In genomic region chr17:20208717-20209116, GRCh38 we compare ENCODE assay signal across 22 cellular contexts.
DNase-seq lines count a peak whose midpoint lies in the region; ATAC-seq, FAIRE-seq and TF ChIP-seq lines count a peak whose summit lies in the region.
"Had no signal": no experiment of that assay in that cellular context is flagged by ENCODE, and none has a peak within 500 bp of the region (broad histone marks: within the 10 kb centered on the region; RNA-seq: fewer than 3 reads in every experiment).

No MANE protein-coding gene starts in this region.

- H3K9ac ChIP-seq in keratinocyte (ENCODE audit: control insufficient read depth, extremely low read depth, insufficient read depth, low read length) = no peak overlapping the region
- H3K9ac ChIP-seq: GM23248 had no signal

- no peaks in the 10 kb centered on the region for H3F3A ChIP-seq in GM23338 (replicated peaks; ENCODE audit: low read depth)

- CTCF ChIA-PET in CD4-positive, alpha-beta T cell (lab: Charles Lee) = interaction anchor here (0.6 kb wide), 1 partner anchor 31 kb away, joined by 4 read pairs; no protein-coding TSS in a partner anchor

- peak; percentile 50 for ATAC-seq in GM23338
- no peak for ATAC-seq in CD4-positive, alpha-beta T cell (ENCODE audit: poor library complexity)
- ATAC-seq: HCT116, HepG2 had no signal

- H3K9me2 ChIP-seq in GM23338 (ENCODE audit: insufficient read depth) = no peaks in the 10 kb centered on the region

- POLR2A ChIA-PET in CD4-positive, alpha-beta T cell (lab: Charles Lee) = no interaction called here

- H3K4me1 Mint-ChIP-seq in GM23338 = peaks cover 60% of the 10 kb centered on the region
- peaks cover 23% of the 10 kb centered on the region for H3K4me1 Mint-ChIP-seq in CD4-positive, alpha-beta T cell (ENCODE audit: low read depth)

- no peaks in the 10 kb centered on the region; the same call in none of the 2 replicates for H3K36me3 ChIP-seq in GM23338 (ENCODE audit: insufficient read depth)
- H3K36me3 ChIP-seq in adrenal gland (replicated peaks in 1 of 2) = no peaks in the 10 kb centered on the region
- peaks cover 5 to 6% of the 10 kb centered on the region in 2 experiments for H3K36me3 ChIP-seq in keratinocyte (ENCODE audit: control insufficient read depth in 2 of 2, extremely low read depth in 1 of 2, insufficient read depth in 2 of 2, low read length in 2 of 2)
- H3K36me3 ChIP-seq in thyroid gland = no peaks in the 10 kb centered on the region
- H3K36me3 ChIP-seq: BE2C had no signal

- no peak overlapping the region for H3K4me2 ChIP-seq in GM23338
- no peak overlapping the region for H3K4me2 ChIP-seq in keratinocyte (ENCODE audit: control insufficient read depth, extremely low read depth, insufficient read depth, low read depth, low read length)

- H3K4me3 ChIP-seq in GM23338 (no peak overlapping the region), adrenal gland (no peak overlapping the region), keratinocyte (ENCODE audit: control insufficient read depth in 2 of 3, extremely low read depth in 1 of 3, insufficient read depth in 2 of 3, low read depth in 1 of 3, low read length in 3 of 3) (no peak overlapping the region), thyroid gland (replicated peaks in 1 of 3) (no peak overlapping the region)
- H3K4me3 ChIP-seq: GM23248 had no signal

- no peak overlapping the region for H3K27ac ChIP-seq in GM23338 (ENCODE audit: low read depth)
- H3K27ac ChIP-seq in adrenal gland = peak overlapping the region in 2 of 5 donors; percentile 10 to 34
- H3K27ac ChIP-seq in keratinocyte (ENCODE audit: control insufficient read depth, insufficient read depth, low read length) = no peak overlapping the region
- H3K27ac ChIP-seq in thyroid gland = peak overlapping the region in 1 of 3 donors; percentile 39
- H3K27ac ChIP-seq in CD4-positive, alpha-beta T cell (ENCODE audit: low read depth, low read length) = no peak overlapping the region
- H3K27ac ChIP-seq: GM23248 had no signal

- no peaks in the 10 kb centered on the region for H4K20me1 ChIP-seq in GM23338 (replicated peaks; ENCODE audit: insufficient read depth)
- H4K20me1 ChIP-seq in keratinocyte (ENCODE audit: control insufficient read depth, extremely low read depth, insufficient read depth, low read length) = no peaks in the 10 kb centered on the region

- H3K27me3 Mint-ChIP-seq in GM23338 (ENCODE audit: insufficient read depth, low read depth, poor library complexity) = no peaks in the 10 kb centered on the region
- no peaks in the 10 kb centered on the region for H3K27me3 Mint-ChIP-seq in CD4-positive, alpha-beta T cell
- H3K27me3 Mint-ChIP-seq: IgD-negative memory B cell had no signal

- no peaks in the 10 kb centered on the region for H3K9me3 ChIP-seq in adrenal gland (replicated peaks in 1 of 3)
- H3K9me3 ChIP-seq in keratinocyte (ENCODE audit: control insufficient read depth, low read depth, low read length) = no peaks in the 10 kb centered on the region
- H3K9me3 ChIP-seq in thyroid gland = no peaks in the 10 kb centered on the region
- H3K9me3 ChIP-seq in CD4-positive, alpha-beta T cell (ENCODE audit: control insufficient read depth, low read length) = no peaks in the 10 kb centered on the region
- H3K9me3 ChIP-seq: BE2C, Caco-2 had no signal

- H3K79me2 ChIP-seq in GM23338 (replicated peaks; ENCODE audit: insufficient read depth) (peaks cover 67% of the 10 kb centered on the region), keratinocyte (ENCODE audit: control insufficient read depth, insufficient read depth, low read length) (peaks cover 11% of the 10 kb centered on the region)

- no peaks in the 10 kb centered on the region for H3K9me3 Mint-ChIP-seq in GM23338
- no peaks in the 10 kb centered on the region for H3K9me3 Mint-ChIP-seq in CD4-positive, alpha-beta T cell
- H3K9me3 Mint-ChIP-seq: HFFc6 had no signal

- intact Hi-C loops in adrenal gland (cut with DNase I) (no loop called here), thyroid gland (cut with DNase I) (no loop called here)
- intact Hi-C loops in CD4-positive, alpha-beta T cell (cut with DNase I, micrococcal nuclease) = no loop called here

- H2AFZ ChIP-seq in GM23338 = no peak overlapping the region
- H2AFZ ChIP-seq in keratinocyte (ENCODE audit: control insufficient read depth, low read length) = no peak overlapping the region
- H2AFZ ChIP-seq: GM23248 had no signal

- DNase-seq in GM23338 (ENCODE audit: low spot score) = no peak
- DNase-seq in adrenal gland = peak in 6 of 7 donors; percentile 58 to 71 (median 66)
- DNase-seq in keratinocyte (ENCODE audit: low read depth, low spot score) = no peak
- peak; percentile 9 to 51 for DNase-seq in thyroid gland
- DNase-seq in NCI-H82 treated with DMSO at 0.1 percent for 48 hours (lab: John Stamatoyannopoulos, UW; ENCODE audit: unreplicated experiment) = no peak
- DNase-seq in CD4-positive, alpha-beta T cell = no peak
- no peak for DNase-seq in NCI-H446 (lab: John Stamatoyannopoulos, UW)
- DNase-seq: ACHN; BE2C; C1 segment of cervical spinal cord; Caco-2; CD4-positive, CD25-positive, alpha-beta regulatory T cell; GM23248; HFFc6 had no signal

- H3K27me3 ChIP-seq in GM23338 (ENCODE audit: insufficient read depth) (no peaks in the 10 kb centered on the region), adrenal gland (no peaks in the 10 kb centered on the region), keratinocyte (ENCODE audit: control insufficient read depth, extremely low read depth, insufficient read depth, low read length) (no peaks in the 10 kb centered on the region), thyroid gland (no peaks in the 10 kb centered on the region)
- no peaks in the 10 kb centered on the region for H3K27me3 ChIP-seq in CD4-positive, alpha-beta T cell (ENCODE audit: control insufficient read depth, insufficient read depth, low read length)
- H3K27me3 ChIP-seq: BE2C had no signal

- TF ChIP-seq POLR2A in adrenal gland (IDR thresholded peaks at IDR 0.05) (no peak), thyroid gland (IDR thresholded peaks at IDR 0.05) (no peak)

- dilution Hi-C loops in keratinocyte (cut with MboI; ENCODE audit: extremely low pct_ligation_motif_present, low sequenced_read_pairs) = no loop called here

- H3K27ac Mint-ChIP-seq in GM23338 = no peak overlapping the region
- H3K27ac Mint-ChIP-seq in CD4-positive, alpha-beta T cell = no peak overlapping the region
- H3K27ac Mint-ChIP-seq: CD4-positive, CD25-positive, alpha-beta regulatory T cell; HFFc6 had no signal

- H3K36me3 Mint-ChIP-seq in GM23338 (ENCODE audit: low read depth) = peaks cover 41% of the 10 kb centered on the region
- H3K36me3 Mint-ChIP-seq in CD4-positive, alpha-beta T cell (ENCODE audit: low read depth) = no peaks in the 10 kb centered on the region
- H3K36me3 Mint-ChIP-seq: CD4-positive, CD25-positive, alpha-beta regulatory T cell; IgD-negative memory B cell had no signal

- H3K4me3 Mint-ChIP-seq in GM23338 = no peak overlapping the region
- H3K4me3 Mint-ChIP-seq in CD4-positive, alpha-beta T cell = no peak overlapping the region
- H3K4me3 Mint-ChIP-seq: CD4-positive, CD25-positive, alpha-beta regulatory T cell; HFFc6; IgD-negative memory B cell had no signal

- WGBS in adrenal gland, 4 donors = 45 to 51% (median 47%) methylated on average over 3 of the region's 3 CpGs
- 41 to 44% methylated on average over 3 of the region's 3 CpGs for whole genome bisulfite sequencing in thyroid gland, 2 donors

- TF ChIP-seq CTCF in GM23338 (conservative IDR thresholded peaks at IDR 0.05; ENCODE audit: low read depth in 2 of 2) (no peak), adrenal gland (IDR thresholded peaks at IDR 0.05) (no peak), keratinocyte (optimal IDR thresholded peaks at IDR 0.05 in 1 of 3, IDR thresholded peaks at IDR 0.05 in 1 of 3, conservative IDR thresholded peaks at IDR 0.05 in 1 of 3; ENCODE audit: extremely low read depth in 1 of 3, insufficient read depth in 2 of 3, low read length in 3 of 3) (no peak), thyroid gland (IDR thresholded peaks at IDR 0.05) (no peak)
- no peak for TF ChIP-seq CTCF in CD4-positive, alpha-beta T cell (IDR thresholded peaks at IDR 0.05)

- H3K9me1 ChIP-seq in keratinocyte (ENCODE audit: control insufficient read depth, extremely low read depth, insufficient read depth, low read length) = no peaks in the 10 kb centered on the region

- FAIRE-seq in keratinocyte (lab: Jason Lieb, UNC) = peak; percentile 43
- FAIRE-seq: D721Med, G401.6, GM12891, GM18507, H54, HepG2 had no signal

- H3K4me1 ChIP-seq in GM23338 (ENCODE audit: insufficient read depth) (peaks cover 28% of the 10 kb centered on the region), adrenal gland (replicated peaks in 1 of 2) (no peaks in the 10 kb centered on the region), keratinocyte (ENCODE audit: control insufficient read depth, extremely low read depth, insufficient read depth, low read length) (peaks cover 31% of the 10 kb centered on the region), thyroid gland (peaks cover 0 to 10% of the 10 kb centered on the region in 2 donors)
- H3K4me1 ChIP-seq: BE2C, Caco-2 had no signal

TF ChIP-seq in GM23338, 12 proteins besides CTCF, POLR2A, EP300 and RAD21 (continues in another document):
- TF ChIP-seq EZH2phosphoT487 (IDR thresholded peaks at IDR 0.05; ENCODE audit: unreplicated experiment) = no peak
- TF ChIP-seq STAT1 (IDR thresholded peaks at IDR 0.05; ENCODE audit: unreplicated experiment) = no peak
- no peak for TF ChIP-seq CREB1 (CRISPR knock-in tag; IDR thresholded peaks at IDR 0.05; ENCODE audit: low read depth)
- TF ChIP-seq ZNF331 (CRISPR knock-in tag; IDR thresholded peaks at IDR 0.05; ENCODE audit: low read depth) = no peak
- no peak for TF ChIP-seq ZNF114 (CRISPR knock-in tag; IDR thresholded peaks at IDR 0.05)

Comparison
In these comparisons a context has a peak if more than half of its experiments do, and no peak if none do; other contexts are left out.
1. DNase-seq: peak in adrenal gland (6 of 7) and thyroid gland (2 of 2); none in GM23338 (single experiment), keratinocyte (single experiment), NCI-H82 treated with DMSO at 0.1 percent for 48 hours (single experiment), CD4-positive, alpha-beta T cell (0 of 10) and NCI-H446 (0 of 2).